Comparison of ENCODE assay signal across 20 cellular contexts in genomic region chr6:167776906-167777645, GRCh38. TPM values are rescaled to one million over a fixed set of nuclear protein-coding genes. Genes with fewer than 3 reads are reported as not detected.
DNase-seq lines count a peak whose midpoint lies in the region; ATAC-seq, FAIRE-seq and TF ChIP-seq lines count a peak whose summit lies in the region.
"Had no signal": no experiment of that assay in that cellular context is flagged by ENCODE, and none has a peak within 500 bp of the region (broad histone marks: within the 10 kb centered on the region; RNA-seq: fewer than 3 reads in every experiment).

No MANE protein-coding gene starts in this region.

- no peaks in the 10 kb centered on the region for H3K36me3 Mint-ChIP-seq in GM23338 (ENCODE audit: low read depth)
- H3K36me3 Mint-ChIP-seq: CD8-positive, alpha-beta T cell had no signal

- peaks cover 3% of the 10 kb centered on the region; the same call in 1 of the 3 replicates for H3K4me1 Mint-ChIP-seq in GM23338

- peaks cover 7% of the 10 kb centered on the region for H3K27me3 Mint-ChIP-seq in GM23338 (ENCODE audit: insufficient read depth, low read depth, poor library complexity)

- H3K4me1 ChIP-seq in GM23338 (ENCODE audit: insufficient read depth) = no peaks in the 10 kb centered on the region
- H3K4me1 ChIP-seq in K562 (replicated peaks in 1 of 2; ENCODE audit: control insufficient read depth in 2 of 2, insufficient read depth in 2 of 2, low read length in 2 of 2) = 0 out of 5 replicates have a peak, but pooled peaks cover 0 to 2% of the 10 kb centered on the region in 2 experiments
- H3K4me1 ChIP-seq in trophoblast cell (ENCODE audit: control insufficient read depth in 1 of 2, insufficient read depth in 2 of 2, low read length in 2 of 2) = peaks cover 9 to 22% of the 10 kb centered on the region in 2 experiments
- no peaks in the 10 kb centered on the region for H3K4me1 ChIP-seq in uterus

- no peak for FAIRE-seq in K562 (lab: Jason Lieb, UNC)
- FAIRE-seq: GM12878, GM19239, H1, RCC 7860 had no signal

- no peaks in the 10 kb centered on the region for H3K36me3 ChIP-seq in GM23338 (ENCODE audit: insufficient read depth)
- H3K36me3 ChIP-seq in K562 (ENCODE audit: control insufficient read depth, insufficient read depth, low read length) = no peaks in the 10 kb centered on the region
- H3K36me3 ChIP-seq in trophoblast cell (ENCODE audit: control insufficient read depth in 1 of 2, insufficient read depth in 2 of 2, low read length in 2 of 2) = no peaks in the 10 kb centered on the region
- no peaks in the 10 kb centered on the region for H3K36me3 ChIP-seq in uterus
- H3K36me3 ChIP-seq: BLaER1 treated with 17β-estradiol and CSF1 and Interleukin-3, amounts not matched to agents 10 nM and 100 nM had no signal

- BruUV-seq in K562 (replicated peaks; lab: Mats Ljungman, UMichigan) = no TSS peak

- H3K4ac ChIP-seq in trophoblast cell (ENCODE audit: low read depth, low read length) = no peak overlapping the region

- peak overlapping the region; percentile 72 for H2BK12ac ChIP-seq in trophoblast cell (ENCODE audit: low read length)

- TF ChIP-seq EP300 in K562 (IDR thresholded peaks at IDR 0.05; ENCODE audit: low read length) = no peak

- H3K4me2 ChIP-seq in GM23338 = no peak overlapping the region
- H3K4me2 ChIP-seq in K562 (ENCODE audit: insufficient read depth, low read length) = no peak overlapping the region
- H3K4me2 ChIP-seq in trophoblast cell (ENCODE audit: low read length) = no peak overlapping the region
- H3K4me2 ChIP-seq: BLaER1 treated with 17β-estradiol and CSF1 and Interleukin-3, amounts not matched to agents 10 nM and 100 nM had no signal

- no peaks in the 10 kb centered on the region for H3K27me3 ChIP-seq in GM23338 (ENCODE audit: insufficient read depth)
- peaks cover 69 to 80% of the 10 kb centered on the region in 2 experiments for H3K27me3 ChIP-seq in K562 (ENCODE audit: control insufficient read depth in 2 of 2, insufficient read depth in 2 of 2, low read length in 2 of 2)
- H3K27me3 ChIP-seq in trophoblast cell (ENCODE audit: insufficient read depth, low read length) = no peaks in the 10 kb centered on the region
- H3K27me3 ChIP-seq in uterus = no peaks in the 10 kb centered on the region
- H3K27me3 ChIP-seq: BLaER1 treated with 17β-estradiol and CSF1 and Interleukin-3, amounts not matched to agents 10 nM and 100 nM had no signal

- no peaks in the 10 kb centered on the region for H3K9me2 ChIP-seq in GM23338 (ENCODE audit: insufficient read depth)

- in situ Hi-C loops in K562 (cut with MboI) = no loop called here

- DNase-seq in GM23338 (ENCODE audit: low spot score) (no peak), K562 (ENCODE audit: extremely low read depth in 1 of 4, low spot score in 3 of 4) (no peak), left colon (peak; percentile 49 to 71), trophoblast cell (no peak), uterus (no peak)
- DNase-seq in activated T-cell treated with anti-CD3 and anti-CD28 coated beads, Interleukin-2, amount 50 U/mL, for 1 hour = no peak
- DNase-seq: Calu3; CD8-positive, alpha-beta T cell; DMS53; EL; NCI-H1694 treated with DMSO at 0.1 percent for 48 hours; NCI-H510A; NCI-H748 treated with DMSO at 0.1 percent for 48 hours; SHP77 had no signal

- ATAC-seq in GM23338 (no peak), K562 (no peak), left colon (peak; percentile 91), HG02759 (IDR thresholded peaks at IDR 0.05; ENCODE audit: unreplicated experiment) (no peak)
- ATAC-seq: CD8-positive, alpha-beta T cell; GM12878 had no signal

- no peak overlapping the region for H2BK5ac ChIP-seq in trophoblast cell (ENCODE audit: low read depth, low read length, poor library complexity)

- 14% methylated on average over 14 of the region's 14 CpGs for WGBS in K562 (ENCODE audit: insufficient coverage, low coverage, missing lambda C conversion rate)
- WGBS in trophoblast cell (ENCODE audit: extremely low coverage, insufficient coverage, insufficient read length) = no CpG with 5 or more reads among the region's 14 CpGs

- no peaks in the 10 kb centered on the region for H3K9me3 Mint-ChIP-seq in GM23338
- H3K9me3 Mint-ChIP-seq: CD8-positive, alpha-beta T cell had no signal

- H3K4me3 Mint-ChIP-seq in GM23338 = no peak overlapping the region
- H3K4me3 Mint-ChIP-seq: CD8-positive, alpha-beta T cell had no signal

- H3K27ac Mint-ChIP-seq in GM23338 = no peak overlapping the region
- H3K27ac Mint-ChIP-seq: CD8-positive, alpha-beta T cell had no signal

- H3F3A ChIP-seq in GM23338 (replicated peaks; ENCODE audit: low read depth) = no peaks in the 10 kb centered on the region

- H4K20me1 ChIP-seq in GM23338 (replicated peaks; ENCODE audit: insufficient read depth) = no peaks in the 10 kb centered on the region
- peaks cover 4% of the 10 kb centered on the region; the same call in 1 of the 2 replicates for H4K20me1 ChIP-seq in K562 (replicated peaks; ENCODE audit: control insufficient read depth, insufficient read depth, low read length)
- H4K20me1 ChIP-seq: BLaER1 treated with 17β-estradiol and CSF1 and Interleukin-3, amounts not matched to agents 10 nM and 100 nM had no signal

- intact Hi-C loops in K562 (cut with micrococcal nuclease) = no loop called here
- intact Hi-C loops in left colon (cut with DNase I, micrococcal nuclease) = no loop called here
- intact Hi-C loops in uterus (cut with DNase I; ENCODE audit: low total_unique reads) = no loop called here

- no peaks in the 10 kb centered on the region for H3K9me1 ChIP-seq in K562 (ENCODE audit: control insufficient read depth, insufficient read depth, low read length)

- H3K27ac ChIP-seq in GM23338 (ENCODE audit: low read depth) = no peak overlapping the region
- no peak overlapping the region for H3K27ac ChIP-seq in K562 (ENCODE audit: extremely low read depth, low read depth, low read length)
- H3K27ac ChIP-seq in trophoblast cell (ENCODE audit: low read depth, low read length) = no peak overlapping the region
- H3K27ac ChIP-seq in uterus = no peak overlapping the region
- H3K27ac ChIP-seq: BLaER1 treated with 17β-estradiol and CSF1 and Interleukin-3, amounts not matched to agents 10 nM and 100 nM had no signal

- H2AK5ac ChIP-seq in trophoblast cell (ENCODE audit: low read length) = peak overlapping the region; percentile 45

- TF ChIP-seq POLR2A in K562 (conservative IDR thresholded peaks at IDR 0.05) (no peak), uterus (IDR thresholded peaks at IDR 0.05) (no peak)

- H3K9ac ChIP-seq in K562 (ENCODE audit: insufficient read depth in 1 of 2, low read depth in 2 of 2, low read length in 2 of 2) (no peak overlapping the region), trophoblast cell (ENCODE audit: low read length) (no peak overlapping the region)
- H3K9ac ChIP-seq: BLaER1 treated with 17β-estradiol and CSF1 and Interleukin-3, amounts not matched to agents 10 nM and 100 nM had no signal

- no peak for TF ChIP-seq RAD21 in K562 (CRISPR knock-in tag; conservative IDR thresholded peaks at IDR 0.05 in 1 of 2, IDR thresholded peaks at IDR 0.05 in 1 of 2)

- H3K18ac ChIP-seq in trophoblast cell (ENCODE audit: low read length) = no peak overlapping the region

- H3K79me2 ChIP-seq in GM23338 (replicated peaks; ENCODE audit: insufficient read depth) (no peaks in the 10 kb centered on the region), K562 (ENCODE audit: control insufficient read depth, insufficient read depth, low read length) (no peaks in the 10 kb centered on the region), trophoblast cell (ENCODE audit: control insufficient read depth, insufficient read depth, low read length, poor library complexity) (peaks cover 3% of the 10 kb centered on the region)

- H3K79me1 ChIP-seq in trophoblast cell (ENCODE audit: low read length) = peaks cover 10% of the 10 kb centered on the region

- H3K4me3 ChIP-seq in GM23338 = no peak overlapping the region
- no peak overlapping the region for H3K4me3 ChIP-seq in K562
- H3K4me3 ChIP-seq in trophoblast cell (ENCODE audit: low read depth, low read length) = no peak overlapping the region
- H3K4me3 ChIP-seq in uterus = no peak overlapping the region
- H3K4me3 ChIP-seq: BLaER1 treated with 17β-estradiol and CSF1 and Interleukin-3, amounts not matched to agents 10 nM and 100 nM; GM12878 had no signal

- no peak overlapping the region for H3K23ac ChIP-seq in trophoblast cell (ENCODE audit: low read length)

- peak overlapping the region; percentile 9 for H3K14ac ChIP-seq in trophoblast cell (ENCODE audit: low read length)

- H3K9me3 ChIP-seq in K562 (replicated peaks; ENCODE audit: control insufficient read depth, insufficient read depth, low read depth, low read length) = no peaks in the 10 kb centered on the region
- no peaks in the 10 kb centered on the region for H3K9me3 ChIP-seq in trophoblast cell (ENCODE audit: insufficient read depth, low read depth, low read length)
- H3K9me3 ChIP-seq in uterus = no peaks in the 10 kb centered on the region
- H3K9me3 ChIP-seq: BLaER1 treated with 17β-estradiol and CSF1 and Interleukin-3, amounts not matched to agents 10 nM and 100 nM had no signal

- CTCF ChIA-PET in K562 (lab: Yijun Ruan, JAX; ENCODE audit: low intra/inter-chr PET ratio) = no interaction called here

- H4K8ac ChIP-seq in trophoblast cell (ENCODE audit: low read depth, low read length) = no peak overlapping the region

- no peak overlapping the region for H4K12ac ChIP-seq in trophoblast cell (ENCODE audit: low read depth, low read length)

- peak overlapping the region; percentile 41 for H2BK120ac ChIP-seq in trophoblast cell (ENCODE audit: insufficient read depth, low read length, poor library complexity)

- peak overlapping the region; percentile 59; the same call in 1 of the 2 replicates for H2AFZ ChIP-seq in GM23338
- H2AFZ ChIP-seq in K562 (ENCODE audit: low read depth, low read length) = no peak overlapping the region
- no peak overlapping the region for H2AFZ ChIP-seq in trophoblast cell (ENCODE audit: insufficient read depth, low read length, poor library complexity)

- TF ChIP-seq CTCF in GM23338 (conservative IDR thresholded peaks at IDR 0.05; ENCODE audit: low read depth in 2 of 2) = no peak
- no peak for TF ChIP-seq CTCF in K562 (IDR thresholded peaks at IDR 0.05 in 2 of 3, conservative IDR thresholded peaks at IDR 0.05 in 1 of 3; ENCODE audit: insufficient read depth in 2 of 3, low read depth in 1 of 3, low read length in 3 of 3)
- TF ChIP-seq CTCF in uterus (IDR thresholded peaks at IDR 0.05) = no peak

- POLR2A ChIA-PET in K562 (lab: Yijun Ruan, JAX) = interaction anchor here (0.6 to 1.3 kb wide), 6 partner anchors 9 to 685 kb away, joined by 3 to 4 read pairs (median 4); no protein-coding TSS in a partner anchor

- peak overlapping the region; percentile 5 for H4K91ac ChIP-seq in trophoblast cell (ENCODE audit: low read depth, low read length)

RNA-seq across cellular contexts. Expression of gene AFDN, which starts 49.6 kb away (rescaled TPM):
- total RNA-seq in GM23338 (2014; rRNA removed; shearing (Covaris generic)) = 200 and 208 TPM in 2 replicates
- 66.9 and 78.4 TPM in 2 replicates for polyA plus RNA-seq in GM23338 (2016; fragmentation: Nextera tagmentation; extraction: Ambion mirVana)
- 294 and 779 TPM in 2 replicates for total RNA-seq in K562 (2011; cell fraction: chromatin; rRNA removed; ENCODE audit: low replicate concordance)
- total RNA-seq in K562 (2011; cell fraction: nucleolus; rRNA removed) = 128 and 193 TPM in 2 replicates
- 330 and 387 TPM in 2 replicates for total RNA-seq in K562 (2011; cell fraction: nucleoplasm; rRNA removed)
- total RNA-seq in K562 (2014; rRNA removed) = 91.9 and 117 TPM in 2 replicates
- total RNA-seq in K562 (2014; rRNA removed; fragmentation: Illumina TruSeq; extraction: Trizol) = 114 and 135 TPM in 2 replicates
- 111 and 112 TPM in 2 replicates for total RNA-seq in K562 (2015; rRNA removed; fragmentation: Illumina TruSeq; extraction: Trizol)
- total RNA-seq in K562 (2021) = 106 and 129 TPM in 2 replicates
- polyA plus RNA-seq in K562 (2011; rRNA removed) = 95.7 and 96.7 TPM in 2 replicates
- polyA plus RNA-seq in K562 (2011; cell fraction: cytosol; rRNA removed) = 29.3 and 38.3 TPM in 2 replicates
- 374 and 388 TPM in 2 replicates for polyA plus RNA-seq in K562 (2011; cell fraction: nucleus; rRNA removed)
- polyA plus RNA-seq in K562 (2012) = 62.0 and 64.2 TPM in 2 replicates
- 95.0 and 105 TPM in 2 replicates for polyA plus RNA-seq in K562 (2014; fragmentation: Illumina TruSeq; extraction: Trizol)
- polyA plus RNA-seq in K562 (2014; fragmentation: Nextera tagmentation; extraction: Ambion mirVana) = 1 to 10 TPM; 7.2 to 9.7 TPM
- polyA plus RNA-seq in K562 (2014; rRNA removed) = 78.9 and 96.4 TPM in 2 replicates
- 183 and 194 TPM in 2 replicates for polyA minus RNA-seq in K562 (2011; rRNA and poly(A)+ RNA removed)
- polyA minus RNA-seq in K562 (2011; cell fraction: cytosol; rRNA and poly(A)+ RNA removed) = 78.4 and 100 TPM in 2 replicates
- 234 and 345 TPM in 2 replicates for polyA minus RNA-seq in K562 (2011; cell fraction: nucleus; rRNA and poly(A)+ RNA removed)
- total RNA-seq in left colon = 100 to 1,000 TPM; 194 to 228 TPM
- polyA plus RNA-seq in trophoblast cell (2013) = 195 and 197 TPM in 2 replicates
- 100 to 1,000 TPM in 2 of 4 donors, 10 to 100 TPM in 2; 64.6 to 210 (median 120) TPM for total RNA-seq in uterus

Comparison
In these comparisons a context has a peak if more than half of its experiments do, and no peak if none do; other contexts are left out.
1. DNase-seq: peak in left colon (2 of 2); none in GM23338 (single experiment), K562 (0 of 4), trophoblast cell (0 of 2), activated T-cell treated with anti-CD3 and anti-CD28 coated beads, Interleukin-2, amount 50 U/mL, for 1 hour (single experiment) and uterus (0 of 2).